1 cellular context compared by ENCODE assay signal in genomic region chr4:39044947-39045734, GRCh38.
TF ChIP-seq lines count a peak whose summit lies in the region.

No MANE protein-coding gene starts in this region.

TF ChIP-seq in GM23338, 12 proteins besides CTCF, POLR2A, EP300 and RAD21 (continued from another document):
- TF ChIP-seq EZH2 (IDR thresholded peaks at IDR 0.05; ENCODE audit: low read depth, unreplicated experiment) (no peak), CREB1 (CRISPR knock-in tag; IDR thresholded peaks at IDR 0.05; ENCODE audit: low read depth) (no peak), JUNB (IDR thresholded peaks at IDR 0.05; ENCODE audit: unreplicated experiment) (no peak), REST (IDR thresholded peaks at IDR 0.05; ENCODE audit: unreplicated experiment) (no peak)
